In the genomic region with DNA sequence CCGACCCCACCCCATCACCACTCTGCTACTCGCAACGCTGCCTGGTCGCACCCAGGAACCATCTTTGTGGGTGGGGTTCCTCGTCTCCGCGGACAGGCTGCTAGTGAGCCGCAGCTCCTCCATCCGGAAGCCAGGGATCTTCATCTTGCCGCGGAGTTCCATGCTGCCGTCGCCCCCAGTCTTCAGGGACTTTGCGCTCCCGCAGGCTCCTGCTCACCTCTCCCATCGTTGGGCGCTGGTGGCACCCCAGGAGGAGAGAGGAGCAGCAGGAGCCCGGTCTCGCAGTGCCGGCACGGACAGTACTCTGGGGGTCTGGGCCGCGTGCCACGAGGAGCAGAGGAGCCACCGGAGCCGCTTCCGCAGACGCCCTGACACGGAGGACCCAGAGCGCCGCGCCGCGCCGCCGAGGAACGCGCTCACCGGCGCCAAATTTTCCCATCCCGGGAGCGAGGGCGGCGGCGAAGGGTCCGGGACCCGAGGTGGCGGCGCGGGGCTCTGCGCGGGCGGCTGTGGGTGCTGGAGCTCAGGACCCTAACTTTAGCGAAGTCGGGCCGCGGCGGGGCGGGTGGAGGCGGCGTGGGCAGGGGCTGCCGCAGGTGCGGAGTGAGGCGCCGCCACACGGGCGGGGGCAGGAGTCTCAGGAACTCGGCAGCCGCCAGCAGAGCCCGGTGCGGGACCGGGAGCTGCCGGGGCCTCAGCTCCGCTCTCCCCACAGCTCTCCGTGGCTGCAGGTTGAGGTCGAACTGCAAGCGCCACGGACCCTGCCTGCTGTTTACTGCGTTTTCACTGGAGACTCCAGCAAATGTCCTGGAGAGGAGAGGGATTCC, we compare ENCODE assay signal across 9 cellular contexts.
DNase-seq lines count a peak whose midpoint lies in the region; ATAC-seq and TF ChIP-seq lines count a peak whose summit lies in the region.
"Had no signal": no experiment of that assay in that cellular context is flagged by ENCODE, and none has a peak within 500 bp of the region (broad histone marks: within the 10 kb centered on the region; RNA-seq: fewer than 3 reads in every experiment).

No MANE protein-coding gene starts in this region.

- no peak for ATAC-seq in GM18511 (IDR thresholded peaks at IDR 0.05; ENCODE audit: unreplicated experiment)
- ATAC-seq: right lobe of liver had no signal

- DNase-seq in GM06990 (ENCODE audit: extremely low read depth, insufficient read length) (peak; percentile 4), SJCRH30 (peak; percentile 9 to 22), left ventricle myocardium inferior (no peak), posterior vena cava (ENCODE audit: low spot score) (peak; percentile 69), NCI-H146 treated with DMSO at 0.1 percent for 48 hours (lab: John Stamatoyannopoulos, UW; ENCODE audit: unreplicated experiment) (no peak), 8988T (no peak), SW480 (ENCODE audit: low spot score) (no peak)

- H3K27me3 ChIP-seq in GM06990 (replicated peaks; ENCODE audit: control insufficient read depth, insufficient read depth, low read length) (no peaks in the 10 kb centered on the region), SJCRH30 (no peaks in the 10 kb centered on the region), left ventricle myocardium inferior (ENCODE audit: low read depth) (peaks cover 45% of the 10 kb centered on the region)

- TF ChIP-seq CTCF in GM06990 (IDR thresholded peaks at IDR 0.05; ENCODE audit: insufficient read depth, low read length, poor library complexity, severe bottlenecking) (no peak), left ventricle myocardium inferior (IDR thresholded peaks at IDR 0.05; ENCODE audit: borderline replicate concordance) (no peak)

- H3K27ac ChIP-seq in SJCRH30 (no peak overlapping the region), left ventricle myocardium inferior (replicated peaks) (no peak overlapping the region)
- H3K27ac ChIP-seq: right lobe of liver had no signal

- intact Hi-C loops in left ventricle myocardium inferior (cut with micrococcal nuclease), result no loop called here
- intact Hi-C loops in posterior vena cava (cut with DNase I), result no loop called here

- H3K4me3 ChIP-seq in GM06990 (replicated peaks; ENCODE audit: low read depth, low read length), result no peak overlapping the region
- H3K4me3 ChIP-seq in SJCRH30, result peak overlapping the region; percentile 54
- peak overlapping the region; percentile 48 for H3K4me3 ChIP-seq in left ventricle myocardium inferior
- H3K4me3 ChIP-seq: right lobe of liver had no signal

- H3K36me3 ChIP-seq in GM06990 (ENCODE audit: control insufficient read depth, insufficient read depth, low read length), result no peaks in the 10 kb centered on the region
- no peaks in the 10 kb centered on the region for H3K36me3 ChIP-seq in SJCRH30
- no peaks in the 10 kb centered on the region for H3K36me3 ChIP-seq in left ventricle myocardium inferior
- H3K36me3 ChIP-seq: right lobe of liver had no signal

- H3K9me3 ChIP-seq in SJCRH30 (replicated peaks) (0 out of 2 replicates have a peak, but pooled peaks cover 3% of the 10 kb centered on the region), left ventricle myocardium inferior (replicated peaks) (peaks cover 18% of the 10 kb centered on the region)
- H3K9me3 ChIP-seq: right lobe of liver had no signal

- no peaks in the 10 kb centered on the region for H3K4me1 ChIP-seq in SJCRH30
- peaks cover 9% of the 10 kb centered on the region for H3K4me1 ChIP-seq in left ventricle myocardium inferior
- H3K4me1 ChIP-seq: right lobe of liver had no signal

Comparison
In these comparisons a context has a peak if more than half of its experiments do, and no peak if none do; other contexts are left out.
1. DNase-seq: peak in GM06990 (single experiment), SJCRH30 (2 of 2) and posterior vena cava (single experiment); none in left ventricle myocardium inferior (single experiment), NCI-H146 treated with DMSO at 0.1 percent for 48 hours (single experiment), 8988T (single experiment) and SW480 (single experiment).